8 cellular contexts compared by ENCODE assay signal in the genomic region with DNA sequence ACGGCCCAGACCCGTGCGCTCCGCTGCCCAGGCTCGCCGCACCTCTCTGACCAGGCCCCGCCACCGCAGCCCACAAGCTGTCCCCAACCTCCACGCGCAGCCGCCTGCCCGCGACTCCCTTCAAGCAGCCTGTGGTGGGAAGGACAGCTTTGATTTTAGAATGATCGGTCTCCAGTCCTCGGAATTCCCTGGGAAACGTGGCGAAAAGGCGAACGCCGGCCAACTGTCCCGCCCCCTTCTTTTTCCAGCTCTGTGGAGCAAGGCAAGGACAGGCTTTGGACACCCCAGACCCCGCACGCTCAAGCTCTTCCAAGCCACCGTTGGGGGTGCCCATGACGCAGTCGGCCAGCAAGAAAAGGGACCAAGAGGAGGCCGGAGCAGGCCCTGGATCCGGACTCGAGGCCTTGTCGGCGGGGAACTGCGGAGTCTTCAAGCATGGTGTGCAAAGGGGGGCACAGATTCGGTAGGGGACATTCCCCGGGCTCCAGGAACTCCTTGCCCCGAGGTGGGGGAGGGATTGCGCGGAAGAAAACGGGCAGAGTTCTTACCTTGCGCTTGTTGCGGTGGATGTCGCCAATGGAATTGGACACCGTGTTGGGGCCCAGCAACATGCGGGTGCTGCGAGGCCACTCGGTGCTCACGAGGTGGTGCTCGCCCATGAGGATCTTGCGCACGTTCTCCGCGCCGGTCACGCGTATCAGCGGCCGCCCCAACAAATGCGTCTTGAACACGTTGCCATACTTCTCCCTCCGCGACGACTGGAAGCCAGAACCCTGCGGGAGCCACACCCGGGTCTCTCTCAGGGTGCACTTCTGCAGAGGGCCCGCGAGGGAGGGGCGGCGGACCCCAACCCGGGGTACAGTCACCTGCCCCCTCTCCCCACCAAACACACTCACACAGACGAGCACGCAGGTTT. TPM values are rescaled to one million over a fixed set of nuclear protein-coding genes. Genes with fewer than 3 reads are reported as not detected.
A peak's percentile ranks its signal among the peaks of the same experiment; 100 is the strongest.
DNase-seq lines count a peak whose midpoint lies in the region; ATAC-seq and TF ChIP-seq lines count a peak whose summit lies in the region.

No MANE protein-coding gene starts in this region.

- no peak for ATAC-seq in activated CD8-positive, alpha-beta memory T cell treated with anti-CD3 and anti-CD28 coated beads, Interleukin-2, amount 10 ng/mL, durations not matched to agents 7 days and 5 days
- ATAC-seq in GM18498 (IDR thresholded peaks at IDR 0.05; ENCODE audit: unreplicated experiment) (no peak), GM21447 (IDR thresholded peaks at IDR 0.05; ENCODE audit: unreplicated experiment) (no peak)

- 8% methylated on average over 68 of the region's 70 CpGs for WGBS in hepatocyte (ENCODE audit: low lambda C conversion rate, missing lambda C conversion rate)

- H3K79me2 ChIP-seq in hepatocyte = no peaks in the 10 kb centered on the region

- H3K36me3 ChIP-seq in hepatocyte (replicated peaks; ENCODE audit: insufficient read depth, low read depth) = no peaks in the 10 kb centered on the region

- no peak overlapping the region for H3K4me3 Mint-ChIP-seq in activated CD8-positive, alpha-beta memory T cell treated with anti-CD3 and anti-CD28 coated beads, Interleukin-2, amount 10 ng/mL, durations not matched to agents 7 days and 5 days
- H3K4me3 Mint-ChIP-seq in progenitor cell of endocrine pancreas (ENCODE audit: low read depth) = peak overlapping the region; percentile 79

- no peak overlapping the region for H3K27ac Mint-ChIP-seq in activated CD8-positive, alpha-beta memory T cell treated with anti-CD3 and anti-CD28 coated beads, Interleukin-2, amount 10 ng/mL, durations not matched to agents 7 days and 5 days
- H3K27ac Mint-ChIP-seq in progenitor cell of endocrine pancreas = peak overlapping the region; percentile 73

- peak; percentile 71 for DNase-seq in DMS53 (lab: John Stamatoyannopoulos, UW)
- peak; percentile 38 for DNase-seq in activated CD8-positive, alpha-beta memory T cell treated with anti-CD3 and anti-CD28 coated beads, Interleukin-2, amount 10 ng/mL, durations not matched to agents 7 days and 5 days
- no peak for DNase-seq in hepatocyte (ENCODE audit: low spot score)
- no peak for DNase-seq in progenitor cell of endocrine pancreas (ENCODE audit: low spot score, unreplicated experiment)
- DNase-seq in NCI-H1694 (lab: John Stamatoyannopoulos, UW) = no peak
- DNase-seq in foreskin melanocyte = no peak

- peaks cover 17% of the 10 kb centered on the region for H3K4me1 Mint-ChIP-seq in activated CD8-positive, alpha-beta memory T cell treated with anti-CD3 and anti-CD28 coated beads, Interleukin-2, amount 10 ng/mL, durations not matched to agents 7 days and 5 days
- peaks cover 22% of the 10 kb centered on the region for H3K4me1 Mint-ChIP-seq in progenitor cell of endocrine pancreas (ENCODE audit: low read depth)

- CTCF ChIA-PET in activated CD8-positive, alpha-beta memory T cell treated with anti-CD3 and anti-CD28 coated beads, Interleukin-2, amount 10 ng/mL, durations not matched to agents 7 days and 5 days (lab: Charles Lee) = no interaction called here

- no peaks in the 10 kb centered on the region for H3K9me2 ChIP-seq in hepatocyte (replicated peaks; ENCODE audit: insufficient read depth)

- peaks cover 58% of the 10 kb centered on the region for H3K27me3 ChIP-seq in hepatocyte

- peak overlapping the region; percentile 38 for H3K4me3 ChIP-seq in hepatocyte

- H3K4me2 ChIP-seq in hepatocyte = peak overlapping the region; percentile 96

- peaks cover 7% of the 10 kb centered on the region for H3K36me3 Mint-ChIP-seq in activated CD8-positive, alpha-beta memory T cell treated with anti-CD3 and anti-CD28 coated beads, Interleukin-2, amount 10 ng/mL, durations not matched to agents 7 days and 5 days
- H3K36me3 Mint-ChIP-seq in progenitor cell of endocrine pancreas (ENCODE audit: insufficient read depth) = peaks cover 2% of the 10 kb centered on the region

- peaks cover 2% of the 10 kb centered on the region for H3K9me3 Mint-ChIP-seq in activated CD8-positive, alpha-beta memory T cell treated with anti-CD3 and anti-CD28 coated beads, Interleukin-2, amount 10 ng/mL, durations not matched to agents 7 days and 5 days (ENCODE audit: low read depth)
- H3K9me3 Mint-ChIP-seq in progenitor cell of endocrine pancreas (ENCODE audit: low read depth) = no peaks in the 10 kb centered on the region

- H3K27ac ChIP-seq in hepatocyte = peak overlapping the region; percentile 55

- no peaks in the 10 kb centered on the region for H4K20me1 ChIP-seq in hepatocyte (ENCODE audit: insufficient read depth, poor library complexity, severe bottlenecking)

- peaks cover 57% of the 10 kb centered on the region for H3K27me3 Mint-ChIP-seq in activated CD8-positive, alpha-beta memory T cell treated with anti-CD3 and anti-CD28 coated beads, Interleukin-2, amount 10 ng/mL, durations not matched to agents 7 days and 5 days
- H3K27me3 Mint-ChIP-seq in progenitor cell of endocrine pancreas = peaks cover 33% of the 10 kb centered on the region

- no peaks in the 10 kb centered on the region for H3K9me3 ChIP-seq in hepatocyte (ENCODE audit: low read depth)

- no peak for TF ChIP-seq CTCF in hepatocyte (IDR thresholded peaks at IDR 0.05; ENCODE audit: poor library complexity)
- TF ChIP-seq CTCF in progenitor cell of endocrine pancreas (IDR thresholded peaks at IDR 0.05; ENCODE audit: unreplicated experiment) = no peak

- peaks cover 41% of the 10 kb centered on the region for H3K4me1 ChIP-seq in hepatocyte (ENCODE audit: insufficient read depth)

- peak overlapping the region; percentile 58 for H2AFZ ChIP-seq in hepatocyte

RNA-seq across cellular contexts. Expression of a gene that starts 4.0 kb away (rescaled TPM):
- not detected for total RNA-seq in activated CD8-positive, alpha-beta memory T cell treated with anti-CD3 and anti-CD28 coated beads, Interleukin-2, amount 10 ng/mL, durations not matched to agents 7 days and 5 days
- total RNA-seq in hepatocyte (5.2 and 6.5 TPM in 2 replicates), progenitor cell of endocrine pancreas (31.5 and 37.5 TPM in 2 replicates)
- 2.3 and 3.9 TPM in 2 replicates for polyA plus RNA-seq in hepatocyte

Comparison
In these comparisons a context has a peak if more than half of its experiments do, and no peak if none do; other contexts are left out.
1. DNase-seq: peak in DMS53 (single experiment) and activated CD8-positive, alpha-beta memory T cell treated with anti-CD3 and anti-CD28 coated beads, Interleukin-2, amount 10 ng/mL, durations not matched to agents 7 days and 5 days (single experiment); none in hepatocyte (single experiment), progenitor cell of endocrine pancreas (single experiment), NCI-H1694 (single experiment) and foreskin melanocyte (single experiment).